Comparison of ENCODE assay signal across 1 cellular context in the genomic region with DNA sequence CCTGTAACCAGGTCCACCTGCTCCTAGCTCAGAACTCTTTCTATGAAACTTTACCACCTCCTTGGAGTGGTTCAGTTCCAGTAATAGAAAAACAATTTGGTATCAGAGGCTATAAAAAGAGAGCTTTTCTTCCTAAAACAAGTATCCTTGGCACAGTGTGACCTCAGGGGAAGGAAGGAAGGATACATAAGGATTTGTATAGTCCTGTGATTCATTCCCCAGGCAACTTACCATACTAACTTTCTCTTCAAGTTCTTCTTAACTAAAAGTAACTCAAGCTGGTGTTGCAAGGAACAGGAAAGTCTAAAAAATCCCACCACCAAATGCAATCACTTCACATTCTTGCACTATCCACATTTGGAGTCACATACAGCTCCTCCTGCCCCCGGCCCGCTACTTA.
TF ChIP-seq lines count a peak whose summit lies in the region.

No MANE protein-coding gene starts in this region.

TF ChIP-seq in IMR-90, 13 proteins besides CTCF, POLR2A, EP300 and RAD21 (continued from another document):
- TF ChIP-seq, protein P1, sequence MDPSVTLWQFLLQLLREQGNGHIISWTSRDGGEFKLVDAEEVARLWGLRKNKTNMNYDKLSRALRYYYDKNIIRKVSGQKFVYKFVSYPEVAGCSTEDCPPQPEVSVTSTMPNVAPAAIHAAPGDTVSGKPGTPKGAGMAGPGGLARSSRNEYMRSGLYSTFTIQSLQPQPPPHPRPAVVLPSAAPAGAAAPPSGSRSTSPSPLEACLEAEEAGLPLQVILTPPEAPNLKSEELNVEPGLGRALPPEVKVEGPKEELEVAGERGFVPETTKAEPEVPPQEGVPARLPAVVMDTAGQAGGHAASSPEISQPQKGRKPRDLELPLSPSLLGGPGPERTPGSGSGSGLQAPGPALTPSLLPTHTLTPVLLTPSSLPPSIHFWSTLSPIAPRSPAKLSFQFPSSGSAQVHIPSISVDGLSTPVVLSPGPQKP (IDR thresholded peaks at IDR 0.05; ENCODE audit: borderline replicate concordance, low read depth, low read length) = no peak
- TF ChIP-seq MAZ (IDR thresholded peaks at IDR 0.05; ENCODE audit: borderline replicate concordance, low read depth, low read length) (no peak), BHLHE40 (IDR thresholded peaks at IDR 0.05; ENCODE audit: low read depth, low read length) (no peak), SMC3 (IDR thresholded peaks at IDR 0.05; ENCODE audit: low read depth, low read length) (no peak), CEBPB (IDR thresholded peaks at IDR 0.05; ENCODE audit: low read depth, low read length) (no peak), MAFK (IDR thresholded peaks at IDR 0.05; ENCODE audit: low read depth, low read length) (no peak), RCOR1 (IDR thresholded peaks at IDR 0.05; ENCODE audit: insufficient replicate concordance, low read length) (no peak)
